Comparison of ENCODE assay signal across 15 cellular contexts in genomic region chr7:140605337-140605736, GRCh38. TPM values are rescaled to one million over a fixed set of nuclear protein-coding genes. Genes with fewer than 3 reads are reported as not detected.
DNase-seq lines count a peak whose midpoint lies in the region; ATAC-seq and TF ChIP-seq lines count a peak whose summit lies in the region.
"Had no signal": no experiment of that assay in that cellular context is flagged by ENCODE, and none has a peak within 500 bp of the region (broad histone marks: within the 10 kb centered on the region; RNA-seq: fewer than 3 reads in every experiment).

No MANE protein-coding gene starts in this region.

- intact Hi-C loops in PC-3 (cut with micrococcal nuclease): loop anchor here (1.0 to 5.0 kb wide), 3 partner anchors 38 to 86 kb away; no protein-coding TSS in a partner anchor
- intact Hi-C loops in esophagus muscularis mucosa (cut with DNase I): no loop called here

- CTCF ChIA-PET in PC-3 (lab: Charles Lee): interaction anchor here (0.5 kb wide), 1 partner anchor 8 kb away, joined by 3 read pairs; no protein-coding TSS in a partner anchor

- peak overlapping the region; percentile 96 for H3K27ac ChIP-seq in PC-3 (ENCODE audit: low read length)
- H3K27ac ChIP-seq in esophagus muscularis mucosa (replicated peaks in 1 of 4): peak overlapping the region; percentile 68 to 77 (median 72)
- H3K27ac ChIP-seq in muscle layer of duodenum (ENCODE audit: low read length): peak overlapping the region; percentile 21
- H3K27ac ChIP-seq: psoas muscle had no signal

- H3F3A ChIP-seq in PC-3 (ENCODE audit: low read length, unreplicated experiment): no peaks in the 10 kb centered on the region

- peaks cover 62% of the 10 kb centered on the region for H3K4me1 ChIP-seq in PC-3 (ENCODE audit: insufficient read depth, low read length)
- H3K4me1 ChIP-seq in esophagus muscularis mucosa: peaks cover 40 to 75% (median 69%) of the 10 kb centered on the region in 4 donors
- peaks cover 0 to 35% of the 10 kb centered on the region in 2 donors for H3K4me1 ChIP-seq in muscle layer of duodenum (ENCODE audit: control insufficient read depth in 1 of 2, insufficient read depth in 2 of 2, low read length in 2 of 2)

- BruUV-seq in PC-3 (replicated peaks; lab: Mats Ljungman, UMichigan): no TSS peak

- H3K9me3 ChIP-seq in PC-3 (ENCODE audit: low read length) (no peaks in the 10 kb centered on the region), esophagus muscularis mucosa (no peaks in the 10 kb centered on the region), muscle layer of duodenum (ENCODE audit: control insufficient read depth in 1 of 2, low read length in 2 of 2) (no peaks in the 10 kb centered on the region)
- H3K9me3 ChIP-seq: psoas muscle had no signal

- no peaks in the 10 kb centered on the region for H3K9me2 ChIP-seq in PC-3 (replicated peaks; ENCODE audit: low read length)

- POLR2A ChIA-PET in PC-3 (lab: Charles Lee; ENCODE audit: unreplicated experiment): no interaction called here

- no peak for TF ChIP-seq EP300 in esophagus muscularis mucosa (IDR thresholded peaks at IDR 0.05)

- ATAC-seq in PC-3 (peak; percentile 69), HG02870 (IDR thresholded peaks at IDR 0.05; ENCODE audit: unreplicated experiment) (no peak)
- ATAC-seq: activated naive CD8-positive, alpha-beta T cell treated with anti-CD3 and anti-CD28 coated beads, Interleukin-2, amount 50 U/mL, for 24 hours; activated T-cell treated with anti-CD3 and anti-CD28 coated beads, Interleukin-2, amount 50 U/mL, for 4 hours; psoas muscle had no signal

- peak overlapping the region; percentile 68 for H3K4me2 ChIP-seq in PC-3 (ENCODE audit: low read length)

- 48% methylated on average over 5 of the region's 5 CpGs for WGBS in esophagus muscularis mucosa

- H3K9ac ChIP-seq in PC-3 (ENCODE audit: low read length): peak overlapping the region; percentile 82

- no peaks in the 10 kb centered on the region for H4K20me1 ChIP-seq in PC-3 (ENCODE audit: low read length)

- H3K27me3 ChIP-seq in PC-3 (ENCODE audit: low read length): no peaks in the 10 kb centered on the region
- H3K27me3 ChIP-seq in esophagus muscularis mucosa: no peaks in the 10 kb centered on the region
- no peaks in the 10 kb centered on the region for H3K27me3 ChIP-seq in muscle layer of duodenum (ENCODE audit: low read depth, low read length)

- no peak for TF ChIP-seq POLR2A in esophagus muscularis mucosa (IDR thresholded peaks at IDR 0.05; ENCODE audit: low read depth)
- TF ChIP-seq POLR2A in erythroblast (IDR thresholded peaks at IDR 0.05; ENCODE audit: low read length): no peak

- no peaks in the 10 kb centered on the region for H3K36me3 ChIP-seq in PC-3 (ENCODE audit: low read depth, low read length)
- H3K36me3 ChIP-seq in esophagus muscularis mucosa: peaks cover 0 to 15% (median 8%) of the 10 kb centered on the region in 4 donors
- peaks cover 4 to 11% of the 10 kb centered on the region in 2 donors for H3K36me3 ChIP-seq in muscle layer of duodenum (ENCODE audit: control insufficient read depth in 1 of 2, insufficient read depth in 2 of 2, low read length in 2 of 2)

- peak overlapping the region; percentile 27; the same call in 1 of the 2 replicates for H2AFZ ChIP-seq in PC-3 (ENCODE audit: low read length)

- TF ChIP-seq CTCF in PC-3 (conservative IDR thresholded peaks at IDR 0.05; ENCODE audit: low read depth, low read length) (peak; percentile 29; the same call in 1 of the 2 replicates), esophagus muscularis mucosa (IDR thresholded peaks at IDR 0.05) (no peak)

- no peaks in the 10 kb centered on the region; the same call in 1 of the 2 replicates for H3K79me2 ChIP-seq in PC-3 (ENCODE audit: low read length)

- DNase-seq in AG20443 (ENCODE audit: low spot score) (peak; percentile 77), PC-3 (peak; percentile 85), esophagus muscularis mucosa (ENCODE audit: extremely low spot score) (no peak), NCI-H2107 treated with DMSO at 0.1 percent for 48 hours (lab: John Stamatoyannopoulos, UW; ENCODE audit: unreplicated experiment) (no peak), NCI-H2196 (lab: John Stamatoyannopoulos, UW; ENCODE audit: unreplicated experiment) (no peak), erythroblast (lab: John Stamatoyannopoulos, UW) (no peak)
- DNase-seq: activated CD4-positive, alpha-beta T cell treated with anti-CD3 and anti-CD28 coated beads, Interleukin-2, amount 50 U/mL, for 1 hour; activated naive CD8-positive, alpha-beta T cell treated with anti-CD3 and anti-CD28 coated beads, Interleukin-2, amount 50 U/mL, for 24 hours; activated T-cell treated with anti-CD3 and anti-CD28 coated beads, Interleukin-2, amount 50 U/mL, for 4 hours; immature natural killer cell; NCI-H1048; psoas muscle; T-helper 1 cell had no signal

- peak overlapping the region; percentile 2; the same call in 1 of the 2 replicates for H3K4me3 ChIP-seq in PC-3 (ENCODE audit: low read length)
- no peak overlapping the region for H3K4me3 ChIP-seq in esophagus muscularis mucosa
- H3K4me3 ChIP-seq in muscle layer of duodenum (ENCODE audit: low read depth in 1 of 2, low read length in 2 of 2): no peak overlapping the region
- H3K4me3 ChIP-seq: psoas muscle had no signal

RNA-seq across cellular contexts. Expression of gene DENND2A, which starts 35.3 kb away (rescaled TPM):
- 8.9 and 10.6 TPM in 2 replicates for total RNA-seq in PC-3 (2014; rRNA removed)
- 10 to 100 TPM; 46.4 to 77.2 (median 59.2) TPM for total RNA-seq in esophagus muscularis mucosa
- total RNA-seq: activated T-cell treated with anti-CD3 and anti-CD28 coated beads, Interleukin-2, amount 50 U/mL, for 4 hours had no signal

Comparison
In these comparisons a context has a peak if more than half of its experiments do, and no peak if none do; other contexts are left out.
1. DNase-seq: peak in AG20443 (single experiment) and PC-3 (single experiment); none in esophagus muscularis mucosa (single experiment), NCI-H2107 treated with DMSO at 0.1 percent for 48 hours (single experiment), NCI-H2196 (single experiment) and erythroblast (0 of 2).
2. H3K27ac ChIP-seq: peak in every context shown above with its lines; median percentile 96 in PC-3; 72 in esophagus muscularis mucosa; 21 in muscle layer of duodenum.